In genomic region chr6:7878401-7878964, GRCh38 we compare ENCODE assay signal across 16 cellular contexts.
"Had no signal": no experiment of that assay in that cellular context is flagged by ENCODE, and none has a peak within 500 bp of the region (broad histone marks: within the 10 kb centered on the region; RNA-seq: fewer than 3 reads in every experiment).

No MANE protein-coding gene starts in this region.

- H3K4me1 Mint-ChIP-seq: memory B cell; naive thymus-derived CD8-positive, alpha-beta T cell had no signal

- H3K4me3 Mint-ChIP-seq: activated T-helper 1 cell treated with anti-CD3 and anti-CD28 coated beads, Interleukin-12 subunit alpha, Interleukin-12 subunit beta, Interleukin-2, Interleukin-4 antibody, amounts not matched to agents 30 ng/mL and 10 ng/mL and 1 ng/mL, durations not matched to agents 14 hours and 24 hours and 36 hours; memory B cell; naive thymus-derived CD8-positive, alpha-beta T cell had no signal

- H3K27me3 ChIP-seq: ascending aorta, breast epithelium, stomach, testis had no signal

- H3K27me3 Mint-ChIP-seq: memory B cell; naive thymus-derived CD8-positive, alpha-beta T cell had no signal

- DNase-seq: activated naive CD4-positive, alpha-beta T cell; glutamatergic neuron; hypothalamus; kidney; left ventricle myocardium superior; naive thymus-derived CD8-positive, alpha-beta T cell; right cardiac atrium; stimulated activated CD4-positive, alpha-beta T cell treated with anti-CD3 and anti-CD28 coated beads, Interleukin-4, amount 100 ng/mL, for 4 hours; stimulated activated CD8-positive, alpha-beta memory T cell treated with anti-CD3 and anti-CD28 coated beads, Interleukin-4, amount 100 ng/mL, for 48 hours; stomach; testis had no signal

- H3K27ac ChIP-seq: ascending aorta, breast epithelium, prostate gland, stomach, testis had no signal

- H3K9me3 ChIP-seq: ascending aorta, breast epithelium, prostate gland, testis had no signal

- H3K27ac Mint-ChIP-seq: activated T-helper 1 cell treated with anti-CD3 and anti-CD28 coated beads, Interleukin-12 subunit alpha, Interleukin-12 subunit beta, Interleukin-2, Interleukin-4 antibody, amounts not matched to agents 30 ng/mL and 10 ng/mL and 1 ng/mL, durations not matched to agents 14 hours and 24 hours and 36 hours had no signal

- H3K36me3 ChIP-seq: breast epithelium had no signal

- H3K9me3 Mint-ChIP-seq: activated T-helper 1 cell treated with anti-CD3 and anti-CD28 coated beads, Interleukin-12 subunit alpha, Interleukin-12 subunit beta, Interleukin-2, Interleukin-4 antibody, amounts not matched to agents 30 ng/mL and 10 ng/mL and 1 ng/mL, durations not matched to agents 14 hours and 24 hours and 36 hours had no signal

- H3K4me1 ChIP-seq: ascending aorta, breast epithelium, prostate gland, stomach, testis had no signal

- ATAC-seq: naive thymus-derived CD8-positive, alpha-beta T cell had no signal

- H3K4me3 ChIP-seq: ascending aorta, breast epithelium, prostate gland, stomach, testis had no signal
